In genomic region chr17:81488276-81488860, GRCh38 we compare ENCODE assay signal across 8 cellular contexts. TPM values are rescaled to one million over a fixed set of nuclear protein-coding genes. Genes with fewer than 3 reads are reported as not detected.
DNase-seq lines count a peak whose midpoint lies in the region; ATAC-seq and TF ChIP-seq lines count a peak whose summit lies in the region.

No MANE protein-coding gene starts in this region.

- H3K27me3 ChIP-seq in colonic mucosa: peaks cover 2% of the 10 kb centered on the region

- H3K4me1 ChIP-seq in colonic mucosa: peaks cover 13% of the 10 kb centered on the region
- peaks cover 21% of the 10 kb centered on the region for H3K4me1 ChIP-seq in mucosa of descending colon (ENCODE audit: low read depth)

- POLR2A ChIA-PET in GM10248 (lab: Yijun Ruan, JAX): no interaction called here

- peak overlapping the region; percentile 70 to 98 for H3K9ac ChIP-seq in colonic mucosa (ENCODE audit: low read depth in 2 of 2, low read length in 2 of 2)

- TF ChIP-seq CTCF in AG09309 (IDR thresholded peaks at IDR 0.05; ENCODE audit: control insufficient read depth, insufficient read depth, low read depth, low read length, missing control alignments): no peak
- TF ChIP-seq CTCF in colonic mucosa (IDR thresholded peaks at IDR 0.05): no peak
- no peak for TF ChIP-seq CTCF in mucosa of descending colon (IDR thresholded peaks at IDR 0.05)
- TF ChIP-seq CTCF in GM10248 (IDR thresholded peaks at IDR 0.05; ENCODE audit: control extremely low read depth, extremely low read depth, low read depth, missing control alignments): no peak

- DNase-seq in AG09309 (ENCODE audit: low read depth) (no peak), colonic mucosa (no peak), mucosa of descending colon (peak; percentile 29 to 68 (median 57)), epidermal melanocyte (ENCODE audit: insufficient read length, low spot score) (no peak), NOMO-1 (lab: John Stamatoyannopoulos, UW; ENCODE audit: unreplicated experiment in 2 of 2) (no peak), GM10248 (ENCODE audit: extremely low spot score) (no peak)

- intact Hi-C loops in colonic mucosa (cut with DNase I): loop anchor here (5.0 kb wide), 1 partner anchor 196 kb away; no protein-coding TSS in a partner anchor
- intact Hi-C loops in mucosa of descending colon (cut with DNase I, micrococcal nuclease): loop anchor here in 1 of 2 donors (10.0 kb wide), 1 partner anchor 234 kb away; no protein-coding TSS in a partner anchor

- ATAC-seq in HG02759 (IDR thresholded peaks at IDR 0.05; ENCODE audit: unreplicated experiment): peak; percentile 12
- peak; percentile 43 for ATAC-seq in mucosa of descending colon
- ATAC-seq in HG03460 (IDR thresholded peaks at IDR 0.05; ENCODE audit: unreplicated experiment): no peak

- no peaks in the 10 kb centered on the region for H3K9me3 ChIP-seq in colonic mucosa
- H3K9me3 ChIP-seq in mucosa of descending colon: no peaks in the 10 kb centered on the region

- H3K36me3 ChIP-seq in colonic mucosa (no peaks in the 10 kb centered on the region), mucosa of descending colon (ENCODE audit: low read depth) (no peaks in the 10 kb centered on the region)

- peak overlapping the region; percentile 83 for H3K27ac ChIP-seq in colonic mucosa

- CTCF ChIA-PET in GM10248 (lab: Yijun Ruan, JAX): interaction anchor here (0.8 kb wide), 1 partner anchor 50 kb away, joined by 3 read pairs; no protein-coding TSS in a partner anchor

- H3K4me3 ChIP-seq in AG09309 (ENCODE audit: control insufficient read depth, low read depth, low read length) (peak overlapping the region; percentile 52), colonic mucosa (peak overlapping the region; percentile 60), mucosa of descending colon (peak overlapping the region; percentile 36)

RNA-seq across cellular contexts. Expression of gene ACTG1, which starts 24.2 kb away (rescaled TPM):
- total RNA-seq in colonic mucosa (1,000 to 10,000 TPM; 4,489 to 4,790 TPM), mucosa of descending colon (1,000 to 10,000 TPM; 1,922 to 4,060 (median 3,184) TPM)

RNA-seq across cellular contexts. Expression of gene FSCN2, which starts 39.8 kb away (rescaled TPM):
- total RNA-seq in colonic mucosa (1 to 10 TPM; 1.0 to 2.2 TPM), mucosa of descending colon (1 to 10 TPM; 1.6 to 4.0 (median 2.5) TPM)

Comparison
In these comparisons a context has a peak if more than half of its experiments do, and no peak if none do; other contexts are left out.
1. DNase-seq: peak in mucosa of descending colon (3 of 3); none in AG09309 (single experiment), colonic mucosa (single experiment), epidermal melanocyte (single experiment), NOMO-1 (0 of 2) and GM10248 (single experiment).
2. Peak in every context shown above with its lines, with median percentiles within 50 percentile points of each other: H3K4me3 ChIP-seq.